18 cellular contexts compared by ENCODE assay signal in the genomic region with DNA sequence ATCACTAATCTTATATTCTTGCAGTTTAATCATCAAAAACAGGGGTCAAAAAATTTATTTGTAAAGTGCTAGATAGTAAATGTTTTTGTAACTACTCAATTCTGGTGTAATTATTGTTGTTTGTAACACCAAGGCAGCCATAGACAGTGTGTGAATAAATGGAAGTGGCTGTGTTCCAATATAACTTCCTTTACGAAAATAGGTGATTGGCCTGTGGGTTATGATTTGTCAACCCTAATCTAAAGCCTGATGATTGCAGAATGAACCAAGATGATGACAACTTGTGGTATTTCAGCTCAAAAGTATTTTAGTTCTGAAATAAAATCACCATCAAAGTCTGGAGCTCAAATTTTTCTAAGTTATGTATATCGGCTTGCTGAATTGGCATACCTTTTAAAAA.
"Had no signal": no experiment of that assay in that cellular context is flagged by ENCODE, and none has a peak within 500 bp of the region (broad histone marks: within the 10 kb centered on the region; RNA-seq: fewer than 3 reads in every experiment).

No MANE protein-coding gene starts in this region.

- DNase-seq: effector memory CD8-positive, alpha-beta T cell; foreskin melanocyte; heart left ventricle; hippocampal formation; kidney glomerular epithelial cell; naive B cell; occipital lobe; pancreas; right cardiac atrium; stimulated activated CD4-positive, alpha-beta T cell treated with anti-CD3 and anti-CD28 coated beads, Interleukin-4, amount 100 ng/mL, for 1 hour; stimulated activated CD8-positive, alpha-beta memory T cell treated with anti-CD3 and anti-CD28 coated beads, Interleukin-4, amount 100 ng/mL, for 48 hours; tibial artery; upper lobe of left lung; uterus had no signal

- H3K36me3 ChIP-seq: esophagus muscularis mucosa, heart left ventricle, pancreas, tibial artery, upper lobe of left lung, uterus had no signal

- H3K27me3 ChIP-seq: esophagus muscularis mucosa, heart left ventricle, pancreas, tibial artery, upper lobe of left lung, uterus had no signal

- FAIRE-seq: islet of Langerhans, pancreas had no signal

- H3K4me3 ChIP-seq: esophagus muscularis mucosa, heart left ventricle, pancreas, tibial artery, upper lobe of left lung, uterus had no signal

- H3K27ac ChIP-seq: epithelial cell of prostate, esophagus muscularis mucosa, heart left ventricle, pancreas, tibial artery, upper lobe of left lung, uterus had no signal

- ATAC-seq: effector memory CD8-positive, alpha-beta T cell; heart left ventricle; pancreas; right cardiac atrium; stimulated activated effector memory CD8-positive, alpha-beta T cell treated with anti-CD3 and anti-CD28 coated beads, Interleukin-12 subunit alpha, Interleukin-12 subunit beta, amount 100 ng/mL, for 72 hours had no signal
